Comparison of ENCODE assay signal across 23 cellular contexts in the genomic region with DNA sequence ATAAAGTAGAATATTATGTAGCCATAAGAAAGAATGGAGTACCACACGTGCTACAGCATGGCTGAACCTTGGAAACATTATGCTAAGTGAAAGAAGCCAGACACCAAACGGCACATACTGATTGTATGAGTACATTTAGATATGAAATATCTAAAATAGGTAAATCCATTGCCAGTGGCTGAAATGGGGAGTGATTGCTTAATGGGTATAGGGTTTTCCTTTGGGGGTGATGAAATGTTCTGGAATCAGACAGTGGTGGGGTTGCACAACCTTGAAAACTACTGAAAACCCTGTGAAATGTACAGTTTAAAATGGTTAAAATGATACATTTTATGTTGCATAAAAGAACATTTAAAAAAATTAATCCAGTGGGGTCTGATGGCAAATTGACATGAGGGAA.
"Had no signal": no experiment of that assay in that cellular context is flagged by ENCODE, and none has a peak within 500 bp of the region (broad histone marks: within the 10 kb centered on the region; RNA-seq: fewer than 3 reads in every experiment).

No MANE protein-coding gene starts in this region.

- H3K36me3 Mint-ChIP-seq: naive thymus-derived CD4-positive, alpha-beta T cell; neural progenitor cell had no signal

- H3K9ac ChIP-seq: neural progenitor cell had no signal

- H3K4me3 Mint-ChIP-seq: naive thymus-derived CD4-positive, alpha-beta T cell; nephron; neural progenitor cell; stimulated activated memory B cell treated with anti-CD40 and anti-IgM and Interleukin-4, amounts not matched to agents 10 μg/mL and 1 μg/mL and 100 μg/mL, for 72 hours; type B pancreatic cell had no signal

- H3K4me1 ChIP-seq: foreskin keratinocyte, gastroesophageal sphincter, heart left ventricle, prostate gland, right atrium auricular region, spleen, testis, tibial artery had no signal

- H3K27ac Mint-ChIP-seq: naive thymus-derived CD4-positive, alpha-beta T cell; nephron; neural progenitor cell; stimulated activated memory B cell treated with anti-CD40 and anti-IgM and Interleukin-4, amounts not matched to agents 10 μg/mL and 1 μg/mL and 100 μg/mL, for 72 hours; type B pancreatic cell had no signal

- H3K27ac ChIP-seq: dorsolateral prefrontal cortex, foreskin keratinocyte, gastroesophageal sphincter, heart left ventricle, hepatocyte, neural progenitor cell, prostate gland, right atrium auricular region, skin epidermis, spleen, testis, tibial artery had no signal

- H3K4me2 ChIP-seq: hepatocyte had no signal

- H3K9me3 ChIP-seq: gastroesophageal sphincter, heart left ventricle, prostate gland, right atrium auricular region, spleen, testis, tibial artery had no signal

- H3K27me3 Mint-ChIP-seq: naive thymus-derived CD4-positive, alpha-beta T cell; stimulated activated memory B cell treated with anti-CD40 and anti-IgM and Interleukin-4, amounts not matched to agents 10 μg/mL and 1 μg/mL and 100 μg/mL, for 72 hours had no signal

- H3K9me3 Mint-ChIP-seq: nephron; neural progenitor cell; stimulated activated memory B cell treated with anti-CD40 and anti-IgM and Interleukin-4, amounts not matched to agents 10 μg/mL and 1 μg/mL and 100 μg/mL, for 72 hours; type B pancreatic cell had no signal

- H3K4me3 ChIP-seq: dorsolateral prefrontal cortex, gastroesophageal sphincter, heart left ventricle, hepatocyte, neural progenitor cell, prostate gland, right atrium auricular region, skin epidermis, spleen, testis, tibial artery had no signal

- H3K36me3 ChIP-seq: gastroesophageal sphincter, heart left ventricle, neural progenitor cell, prostate gland, right atrium auricular region, spleen, tibial artery had no signal

- H3K4me1 Mint-ChIP-seq: naive thymus-derived CD4-positive, alpha-beta T cell; stimulated activated memory B cell treated with anti-CD40 and anti-IgM and Interleukin-4, amounts not matched to agents 10 μg/mL and 1 μg/mL and 100 μg/mL, for 72 hours had no signal

- DNase-seq: dorsolateral prefrontal cortex; effector CD4-positive, alpha-beta T cell; foreskin keratinocyte; heart left ventricle; kidney; mesenchymal stem cell; midbrain; naive thymus-derived CD4-positive, alpha-beta T cell; spleen; stimulated activated CD4-positive, alpha-beta T cell treated with anti-CD3 and anti-CD28 coated beads, Interleukin-4, amount 100 ng/mL, for 4 hours; stimulated activated naive CD8-positive, alpha-beta T cell treated with anti-CD3 and anti-CD28 coated beads, Interleukin-15, Interleukin-2, amounts not matched to agents 100 U/mL and 50 U/mL, for 24 hours; substantia nigra; testis; tibial artery had no signal

- H2AFZ ChIP-seq: hepatocyte, neural progenitor cell had no signal

- H3K27me3 ChIP-seq: dorsolateral prefrontal cortex, gastroesophageal sphincter, heart left ventricle, hepatocyte, neural progenitor cell, right atrium auricular region, spleen, testis, tibial artery had no signal

- H3K79me2 ChIP-seq: hepatocyte had no signal
